Comparison of ENCODE assay signal across 8 cellular contexts in the genomic region with DNA sequence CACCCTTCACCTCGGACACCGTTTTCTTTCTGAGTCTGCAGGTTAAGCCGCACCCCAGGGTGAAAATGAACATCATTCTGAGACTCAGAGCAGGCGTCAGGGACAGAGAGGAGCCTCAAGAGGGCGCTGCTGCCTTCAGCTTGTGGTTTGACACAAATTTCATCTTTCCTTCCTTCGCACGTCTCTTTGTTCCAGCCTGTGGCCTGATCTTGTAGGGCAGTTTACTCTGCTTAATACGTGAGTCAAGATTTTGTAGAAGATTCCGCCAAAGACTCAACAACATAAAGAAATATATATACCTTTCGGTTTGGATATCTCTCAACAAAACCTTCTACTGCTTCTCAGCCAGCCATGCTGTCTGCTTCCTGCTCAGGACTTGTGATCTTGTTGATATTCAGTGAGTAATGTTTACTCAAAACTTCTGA.
DNase-seq lines count a peak whose midpoint lies in the region; ATAC-seq, FAIRE-seq and TF ChIP-seq lines count a peak whose summit lies in the region.

No MANE protein-coding gene starts in this region.

- no peak overlapping the region for H3K4me3 ChIP-seq in GM12865 (ENCODE audit: low read depth, low read length)
- peak overlapping the region; percentile 37; the same call in 1 of the 2 replicates for H3K4me3 ChIP-seq in SK-N-MC
- no peak overlapping the region for H3K4me3 ChIP-seq in suprapubic skin
- no peak overlapping the region for H3K4me3 ChIP-seq in ovary
- H3K4me3 ChIP-seq in coronary artery: no peak overlapping the region

- no peak for TF ChIP-seq POLR2A in suprapubic skin (IDR thresholded peaks at IDR 0.05)
- no peak for TF ChIP-seq POLR2A in ovary (IDR thresholded peaks at IDR 0.05)

- intact Hi-C loops in natural killer cell (cut with micrococcal nuclease) (no loop called here), ovary (cut with DNase I) (no loop called here)

- TF ChIP-seq CTCF in GM12865 (IDR thresholded peaks at IDR 0.05; ENCODE audit: insufficient read depth, low read depth, low read length, missing control alignments): peak; percentile 60
- peak; percentile 66 for TF ChIP-seq CTCF in natural killer cell (IDR thresholded peaks at IDR 0.05)
- no peak for TF ChIP-seq CTCF in suprapubic skin (IDR thresholded peaks at IDR 0.05)
- TF ChIP-seq CTCF in ovary (IDR thresholded peaks at IDR 0.05): no peak
- TF ChIP-seq CTCF in coronary artery (IDR thresholded peaks at IDR 0.05): no peak

- H3K9me3 Mint-ChIP-seq in activated naive CD4-positive, alpha-beta T cell treated with anti-CD3 and anti-CD28 coated beads, Interleukin-2, amount 10 ng/mL, durations not matched to agents 7 days and 5 days: no peaks in the 10 kb centered on the region
- H3K9me3 Mint-ChIP-seq in natural killer cell: no peaks in the 10 kb centered on the region

- H3K27me3 Mint-ChIP-seq in activated naive CD4-positive, alpha-beta T cell treated with anti-CD3 and anti-CD28 coated beads, Interleukin-2, amount 10 ng/mL, durations not matched to agents 7 days and 5 days: no peaks in the 10 kb centered on the region
- peaks cover 0 to 5% of the 10 kb centered on the region in 2 donors for H3K27me3 Mint-ChIP-seq in natural killer cell (ENCODE audit: low read depth in 2 of 2)

- peak overlapping the region; percentile 52 for H3K9ac ChIP-seq in SK-N-MC (ENCODE audit: insufficient read length)

- peak overlapping the region; percentile 70 for H3K4me3 Mint-ChIP-seq in activated naive CD4-positive, alpha-beta T cell treated with anti-CD3 and anti-CD28 coated beads, Interleukin-2, amount 10 ng/mL, durations not matched to agents 7 days and 5 days
- H3K4me3 Mint-ChIP-seq in natural killer cell: no peak overlapping the region

- FAIRE-seq in HTR-8/SVneo (lab: Jason Lieb, UNC): no peak

- peak overlapping the region; percentile 87 for H3K27ac Mint-ChIP-seq in activated naive CD4-positive, alpha-beta T cell treated with anti-CD3 and anti-CD28 coated beads, Interleukin-2, amount 10 ng/mL, durations not matched to agents 7 days and 5 days
- no peak overlapping the region for H3K27ac Mint-ChIP-seq in natural killer cell

- H3K27me3 ChIP-seq in suprapubic skin (no peaks in the 10 kb centered on the region), ovary (no peaks in the 10 kb centered on the region)

- H3K4me1 Mint-ChIP-seq in activated naive CD4-positive, alpha-beta T cell treated with anti-CD3 and anti-CD28 coated beads, Interleukin-2, amount 10 ng/mL, durations not matched to agents 7 days and 5 days: peaks cover 36% of the 10 kb centered on the region
- H3K4me1 Mint-ChIP-seq in natural killer cell: peaks cover 7 to 10% of the 10 kb centered on the region in 2 donors

- TF ChIP-seq EP300 in suprapubic skin (IDR thresholded peaks at IDR 0.05): no peak
- no peak for TF ChIP-seq EP300 in ovary (IDR thresholded peaks at IDR 0.05)

- ATAC-seq in natural killer cell: peak; percentile 70 to 91 (median 80)

- H3K9me3 ChIP-seq in SK-N-MC (ENCODE audit: low read depth, low read length) (no peaks in the 10 kb centered on the region), suprapubic skin (no peaks in the 10 kb centered on the region), ovary (no peaks in the 10 kb centered on the region)

- no peak overlapping the region for H3K27ac ChIP-seq in SK-N-MC
- H3K27ac ChIP-seq in suprapubic skin: no peak overlapping the region
- no peak overlapping the region for H3K27ac ChIP-seq in ovary
- no peak overlapping the region for H3K27ac ChIP-seq in coronary artery

- CTCF ChIA-PET in activated naive CD4-positive, alpha-beta T cell treated with anti-CD3 and anti-CD28 coated beads, Interleukin-2, amount 10 ng/mL, durations not matched to agents 7 days and 5 days (lab: Charles Lee): interaction anchor here (0.7 to 3.0 kb wide), 14 partner anchors 11 to 651 kb away, joined by 3 to 11 read pairs (median 3); no protein-coding TSS in a partner anchor

- H3K4me1 ChIP-seq in suprapubic skin: no peaks in the 10 kb centered on the region
- H3K4me1 ChIP-seq in ovary (ENCODE audit: insufficient read depth): no peaks in the 10 kb centered on the region

- DNase-seq in GM12865 (ENCODE audit: low read depth) (peak; percentile 13), SK-N-MC (ENCODE audit: low read depth, low spot score) (no peak), natural killer cell (no peak), HTR-8/SVneo (ENCODE audit: insufficient read length, low spot score) (no peak), suprapubic skin (ENCODE audit: low spot score in 2 of 2) (no peak), ovary (no peak), coronary artery (ENCODE audit: low spot score) (no peak)
- peak; percentile 80 for DNase-seq in activated naive CD4-positive, alpha-beta T cell treated with anti-CD3 and anti-CD28 coated beads, Interleukin-2, amount 10 ng/mL, durations not matched to agents 7 days and 5 days

- H3K36me3 Mint-ChIP-seq in activated naive CD4-positive, alpha-beta T cell treated with anti-CD3 and anti-CD28 coated beads, Interleukin-2, amount 10 ng/mL, durations not matched to agents 7 days and 5 days: peaks cover 6% of the 10 kb centered on the region
- no peaks in the 10 kb centered on the region for H3K36me3 Mint-ChIP-seq in natural killer cell

- H3K36me3 ChIP-seq in SK-N-MC (ENCODE audit: insufficient read depth, low read length): no peaks in the 10 kb centered on the region
- H3K36me3 ChIP-seq in suprapubic skin: no peaks in the 10 kb centered on the region
- no peaks in the 10 kb centered on the region for H3K36me3 ChIP-seq in ovary

- WGBS in suprapubic skin: 42% methylated on average over 10 of the region's 10 CpGs
- WGBS in ovary, 3 donors: 30 to 48% (median 39%) methylated on average over 10 of the region's 10 CpGs

Comparison
In these comparisons a context has a peak if more than half of its experiments do, and no peak if none do; other contexts are left out.
1. DNase-seq: peak in GM12865 (single experiment) and activated naive CD4-positive, alpha-beta T cell treated with anti-CD3 and anti-CD28 coated beads, Interleukin-2, amount 10 ng/mL, durations not matched to agents 7 days and 5 days (single experiment); none in SK-N-MC (single experiment), natural killer cell (single experiment), HTR-8/SVneo (single experiment), suprapubic skin (0 of 2), ovary (0 of 5) and coronary artery (single experiment).
2. CTCF ChIP-seq: peak in GM12865 (single experiment) and natural killer cell (single experiment); none in suprapubic skin (0 of 2), ovary (0 of 3) and coronary artery (single experiment).